ENCODE assay signal across 16 cellular contexts in the genomic region with DNA sequence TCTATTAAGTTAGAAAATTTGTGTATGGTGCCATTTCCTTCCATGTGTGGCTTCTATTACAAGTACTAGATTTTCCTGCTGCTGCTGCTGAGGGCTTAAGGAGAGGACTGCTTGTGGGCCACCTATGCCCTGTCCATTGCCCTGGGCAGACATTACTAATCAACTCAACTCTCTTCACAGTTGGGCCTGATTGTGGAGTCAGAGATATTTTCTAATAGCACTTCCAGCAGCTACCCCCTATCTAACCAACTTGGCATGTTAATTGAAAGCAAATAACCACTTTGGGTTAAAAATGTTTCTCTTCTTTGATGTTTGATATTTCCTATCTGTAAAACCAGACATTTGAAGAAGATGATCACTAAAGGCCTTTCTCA.
"Had no signal": no experiment of that assay in that cellular context is flagged by ENCODE, and none has a peak within 500 bp of the region (broad histone marks: within the 10 kb centered on the region; RNA-seq: fewer than 3 reads in every experiment).

No MANE protein-coding gene starts in this region.

- H3K27ac ChIP-seq: ascending aorta, gastrocnemius medialis, left lung, sigmoid colon, WERI-Rb-1 had no signal

- H3K27me3 ChIP-seq: ascending aorta, gastrocnemius medialis, left lung, sigmoid colon had no signal

- H3K4me3 Mint-ChIP-seq: nephron had no signal

- H3K9me3 Mint-ChIP-seq: nephron had no signal

- H3K9me3 ChIP-seq: ascending aorta, gastrocnemius medialis, left lung, sigmoid colon had no signal

- H3K4me1 ChIP-seq: ascending aorta, gastrocnemius medialis, sigmoid colon had no signal

- DNase-seq: activated CD4-positive, alpha-beta T cell treated with anti-CD3 and anti-CD28 coated beads for 1 hour; activated CD8-positive, alpha-beta memory T cell treated with anti-CD3 and anti-CD28 coated beads for 24 hours; activated CD8-positive, alpha-beta memory T cell treated with anti-CD3 and anti-CD28 coated beads, Interleukin-2, amount 50 U/mL, for 48 hours; activated effector memory CD4-positive, alpha-beta T cell treated with anti-CD3 and anti-CD28 coated beads, Interleukin-2, amount 50 U/mL, for 16 hours; activated naive CD4-positive, alpha-beta T cell treated with anti-CD3 and anti-CD28 coated beads, Interleukin-2, amount 50 U/mL, for 16 hours; activated T-cell treated with anti-CD3 and anti-CD28 coated beads, Interleukin-2, amount 50 U/mL, for 48 hours; cortex of kidney; gastrocnemius medialis; head of caudate nucleus; left lung; midbrain; sigmoid colon; stimulated activated naive CD4-positive, alpha-beta T cell; WERI-Rb-1 had no signal

- ATAC-seq: gastrocnemius medialis, left lung had no signal

- H3K4me3 ChIP-seq: ascending aorta, gastrocnemius medialis, left lung, sigmoid colon had no signal

- H3K27ac Mint-ChIP-seq: nephron had no signal

- H3K36me3 ChIP-seq: ascending aorta, gastrocnemius medialis, left lung, sigmoid colon, WERI-Rb-1 had no signal
